Comparison of ENCODE assay signal across 11 cellular contexts in genomic region chr3:13077431-13078157, GRCh38. TPM values are rescaled to one million over a fixed set of nuclear protein-coding genes. Genes with fewer than 3 reads are reported as not detected.
DNase-seq lines count a peak whose midpoint lies in the region; ATAC-seq and TF ChIP-seq lines count a peak whose summit lies in the region.
"Had no signal": no experiment of that assay in that cellular context is flagged by ENCODE, and none has a peak within 500 bp of the region (broad histone marks: within the 10 kb centered on the region; RNA-seq: fewer than 3 reads in every experiment).

No MANE protein-coding gene starts in this region.

- peaks cover 10% of the 10 kb centered on the region for H3K4me1 Mint-ChIP-seq in activated CD4-positive, alpha-beta T cell treated with anti-CD3 and anti-CD28 coated beads for 36 hours
- H3K4me1 Mint-ChIP-seq in WTC11, result peaks cover 9% of the 10 kb centered on the region; the same call in 1 of the 2 replicates

- H3K9me3 ChIP-seq in MG63, result no peaks in the 10 kb centered on the region
- H3K9me3 ChIP-seq in adipocyte (ENCODE audit: control insufficient read depth, low read length), result peaks cover 9% of the 10 kb centered on the region
- H3K9me3 ChIP-seq: ovary had no signal

- no peak for ATAC-seq in activated CD4-positive, alpha-beta T cell treated with anti-CD3 and anti-CD28 coated beads for 36 hours
- no peak for ATAC-seq in WTC11

- no peaks in the 10 kb centered on the region for H3K36me3 ChIP-seq in MG63
- H3K36me3 ChIP-seq in adipocyte (ENCODE audit: control insufficient read depth, insufficient read depth, low read length, severe bottlenecking), result no peaks in the 10 kb centered on the region
- H3K36me3 ChIP-seq: ovary had no signal

- H3K4me3 ChIP-seq in AG10803 (ENCODE audit: low read length) (no peak overlapping the region), MG63 (no peak overlapping the region), adipocyte (ENCODE audit: low read length) (no peak overlapping the region)
- H3K4me3 ChIP-seq: ovary had no signal

- intact Hi-C loops in activated CD4-positive, alpha-beta T cell treated with anti-CD3 and anti-CD28 coated beads for 36 hours (cut with DNase I, micrococcal nuclease), result no loop called here

- no peaks in the 10 kb centered on the region for H3K36me3 Mint-ChIP-seq in activated CD4-positive, alpha-beta T cell treated with anti-CD3 and anti-CD28 coated beads for 36 hours (ENCODE audit: low read depth)
- H3K36me3 Mint-ChIP-seq in WTC11, result no peaks in the 10 kb centered on the region
- H3K36me3 Mint-ChIP-seq: activated naive CD8-positive, alpha-beta T cell had no signal

- no peak overlapping the region for H3K27ac Mint-ChIP-seq in activated CD4-positive, alpha-beta T cell treated with anti-CD3 and anti-CD28 coated beads for 36 hours
- no peak overlapping the region for H3K27ac Mint-ChIP-seq in WTC11
- H3K27ac Mint-ChIP-seq: activated naive CD8-positive, alpha-beta T cell had no signal

- TF ChIP-seq CTCF in AG10803 (conservative IDR thresholded peaks at IDR 0.05; ENCODE audit: low read length) (no peak), WTC11 (IDR thresholded peaks at IDR 0.05) (no peak)

- peaks cover 24% of the 10 kb centered on the region for H3K4me1 ChIP-seq in adipocyte (ENCODE audit: control insufficient read depth, insufficient read depth, low read length)

- H3K9ac ChIP-seq in adipocyte (ENCODE audit: low read length), result no peak overlapping the region

- H3K9me3 Mint-ChIP-seq in activated CD4-positive, alpha-beta T cell treated with anti-CD3 and anti-CD28 coated beads for 36 hours (ENCODE audit: low read depth), result no peaks in the 10 kb centered on the region
- no peaks in the 10 kb centered on the region for H3K9me3 Mint-ChIP-seq in WTC11

- no peak overlapping the region for H3K4me3 Mint-ChIP-seq in activated CD4-positive, alpha-beta T cell treated with anti-CD3 and anti-CD28 coated beads for 36 hours
- H3K4me3 Mint-ChIP-seq in WTC11, result no peak overlapping the region
- H3K4me3 Mint-ChIP-seq: activated naive CD8-positive, alpha-beta T cell had no signal

- peaks cover 6% of the 10 kb centered on the region for H3K27me3 ChIP-seq in MG63
- H3K27me3 ChIP-seq in adipocyte (replicated peaks; ENCODE audit: control insufficient read depth, insufficient read depth, low read length), result peaks cover 45% of the 10 kb centered on the region
- H3K27me3 ChIP-seq: ovary had no signal

- POLR2A ChIA-PET in activated CD4-positive, alpha-beta T cell treated with anti-CD3 and anti-CD28 coated beads for 36 hours (lab: Charles Lee), result no interaction called here
- POLR2A ChIA-PET in WTC11 (lab: Charles Lee), result no interaction called here

- H3K27me3 Mint-ChIP-seq in activated CD4-positive, alpha-beta T cell treated with anti-CD3 and anti-CD28 coated beads for 36 hours, result peaks cover 21% of the 10 kb centered on the region
- peaks cover 29% of the 10 kb centered on the region for H3K27me3 Mint-ChIP-seq in WTC11 (ENCODE audit: low read depth)
- H3K27me3 Mint-ChIP-seq: activated naive CD8-positive, alpha-beta T cell had no signal

- CTCF ChIA-PET in activated CD4-positive, alpha-beta T cell treated with anti-CD3 and anti-CD28 coated beads for 36 hours (lab: Charles Lee), result no interaction called here
- CTCF ChIA-PET in WTC11 (lab: Charles Lee), result interaction anchor here (0.6 to 1.7 kb wide), 2 partner anchors 15 to 238 kb away, joined by 3 to 5 read pairs; no protein-coding TSS in a partner anchor

- peak; percentile 72 for DNase-seq in AG10803 (ENCODE audit: low read depth)
- peak; percentile 45 for DNase-seq in MG63
- DNase-seq in adipocyte (ENCODE audit: low read depth), result peak; percentile 84
- DNase-seq in left kidney (ENCODE audit: low read depth, low spot score), result peak; percentile 44
- no peak for DNase-seq in NCI-H82 (lab: John Stamatoyannopoulos, UW)
- no peak for DNase-seq in cortex of kidney (lab: John Stamatoyannopoulos, UW)
- DNase-seq in activated CD4-positive, alpha-beta T cell treated with anti-CD3 and anti-CD28 coated beads for 36 hours, result no peak
- DNase-seq in WTC11 (ENCODE audit: low spot score), result no peak
- DNase-seq: NCI-H226, ovary had no signal

TF ChIP-seq in WTC11, 78 proteins besides CTCF, POLR2A, EP300 and RAD21 (continues in another document):
- TF ChIP-seq, protein P1, sequence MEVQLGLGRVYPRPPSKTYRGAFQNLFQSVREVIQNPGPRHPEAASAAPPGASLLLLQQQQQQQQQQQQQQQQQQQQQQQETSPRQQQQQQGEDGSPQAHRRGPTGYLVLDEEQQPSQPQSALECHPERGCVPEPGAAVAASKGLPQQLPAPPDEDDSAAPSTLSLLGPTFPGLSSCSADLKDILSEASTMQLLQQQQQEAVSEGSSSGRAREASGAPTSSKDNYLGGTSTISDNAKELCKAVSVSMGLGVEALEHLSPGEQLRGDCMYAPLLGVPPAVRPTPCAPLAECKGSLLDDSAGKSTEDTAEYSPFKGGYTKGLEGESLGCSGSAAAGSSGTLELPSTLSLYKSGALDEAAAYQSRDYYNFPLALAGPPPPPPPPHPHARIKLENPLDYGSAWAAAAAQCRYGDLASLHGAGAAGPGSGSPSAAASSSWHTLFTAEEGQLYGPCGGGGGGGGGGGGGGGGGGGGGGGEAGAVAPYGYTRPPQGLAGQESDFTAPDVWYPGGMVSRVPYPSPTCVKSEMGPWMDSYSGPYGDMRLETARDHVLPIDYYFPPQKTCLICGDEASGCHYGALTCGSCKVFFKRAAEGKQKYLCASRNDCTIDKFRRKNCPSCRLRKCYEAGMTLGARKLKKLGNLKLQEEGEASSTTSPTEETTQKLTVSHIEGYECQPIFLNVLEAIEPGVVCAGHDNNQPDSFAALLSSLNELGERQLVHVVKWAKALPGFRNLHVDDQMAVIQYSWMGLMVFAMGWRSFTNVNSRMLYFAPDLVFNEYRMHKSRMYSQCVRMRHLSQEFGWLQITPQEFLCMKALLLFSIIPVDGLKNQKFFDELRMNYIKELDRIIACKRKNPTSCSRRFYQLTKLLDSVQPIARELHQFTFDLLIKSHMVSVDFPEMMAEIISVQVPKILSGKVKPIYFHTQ (CRISPR knock-in tag; IDR thresholded peaks at IDR 0.05), result no peak
- TF ChIP-seq, protein P2, sequence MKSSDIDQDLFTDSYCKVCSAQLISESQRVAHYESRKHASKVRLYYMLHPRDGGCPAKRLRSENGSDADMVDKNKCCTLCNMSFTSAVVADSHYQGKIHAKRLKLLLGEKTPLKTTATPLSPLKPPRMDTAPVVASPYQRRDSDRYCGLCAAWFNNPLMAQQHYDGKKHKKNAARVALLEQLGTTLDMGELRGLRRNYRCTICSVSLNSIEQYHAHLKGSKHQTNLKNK (CRISPR knock-in tag; IDR thresholded peaks at IDR 0.05), result no peak
- TF ChIP-seq, protein P3, sequence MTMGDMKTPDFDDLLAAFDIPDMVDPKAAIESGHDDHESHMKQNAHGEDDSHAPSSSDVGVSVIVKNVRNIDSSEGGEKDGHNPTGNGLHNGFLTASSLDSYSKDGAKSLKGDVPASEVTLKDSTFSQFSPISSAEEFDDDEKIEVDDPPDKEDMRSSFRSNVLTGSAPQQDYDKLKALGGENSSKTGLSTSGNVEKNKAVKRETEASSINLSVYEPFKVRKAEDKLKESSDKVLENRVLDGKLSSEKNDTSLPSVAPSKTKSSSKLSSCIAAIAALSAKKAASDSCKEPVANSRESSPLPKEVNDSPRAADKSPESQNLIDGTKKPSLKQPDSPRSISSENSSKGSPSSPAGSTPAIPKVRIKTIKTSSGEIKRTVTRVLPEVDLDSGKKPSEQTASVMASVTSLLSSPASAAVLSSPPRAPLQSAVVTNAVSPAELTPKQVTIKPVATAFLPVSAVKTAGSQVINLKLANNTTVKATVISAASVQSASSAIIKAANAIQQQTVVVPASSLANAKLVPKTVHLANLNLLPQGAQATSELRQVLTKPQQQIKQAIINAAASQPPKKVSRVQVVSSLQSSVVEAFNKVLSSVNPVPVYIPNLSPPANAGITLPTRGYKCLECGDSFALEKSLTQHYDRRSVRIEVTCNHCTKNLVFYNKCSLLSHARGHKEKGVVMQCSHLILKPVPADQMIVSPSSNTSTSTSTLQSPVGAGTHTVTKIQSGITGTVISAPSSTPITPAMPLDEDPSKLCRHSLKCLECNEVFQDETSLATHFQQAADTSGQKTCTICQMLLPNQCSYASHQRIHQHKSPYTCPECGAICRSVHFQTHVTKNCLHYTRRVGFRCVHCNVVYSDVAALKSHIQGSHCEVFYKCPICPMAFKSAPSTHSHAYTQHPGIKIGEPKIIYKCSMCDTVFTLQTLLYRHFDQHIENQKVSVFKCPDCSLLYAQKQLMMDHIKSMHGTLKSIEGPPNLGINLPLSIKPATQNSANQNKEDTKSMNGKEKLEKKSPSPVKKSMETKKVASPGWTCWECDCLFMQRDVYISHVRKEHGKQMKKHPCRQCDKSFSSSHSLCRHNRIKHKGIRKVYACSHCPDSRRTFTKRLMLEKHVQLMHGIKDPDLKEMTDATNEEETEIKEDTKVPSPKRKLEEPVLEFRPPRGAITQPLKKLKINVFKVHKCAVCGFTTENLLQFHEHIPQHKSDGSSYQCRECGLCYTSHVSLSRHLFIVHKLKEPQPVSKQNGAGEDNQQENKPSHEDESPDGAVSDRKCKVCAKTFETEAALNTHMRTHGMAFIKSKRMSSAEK (CRISPR knock-in tag; IDR thresholded peaks at IDR 0.05; ENCODE audit: borderline replicate concordance), result no peak

RNA-seq across cellular contexts. Expression of gene IQSEC1, which starts 4.4 kb away (rescaled TPM):
- 4.9 and 8.3 TPM in 2 replicates for total RNA-seq in MG63 (2014; rRNA removed; shearing (Covaris generic); ENCODE audit: low replicate concordance)
- 10 to 100 TPM; 36.8 to 40.4 TPM for total RNA-seq in activated CD4-positive, alpha-beta T cell treated with anti-CD3 and anti-CD28 coated beads for 36 hours
- 35.0 to 37.2 TPM (median 36.4 TPM) in 3 replicates for total RNA-seq in WTC11 (2021)

Comparison
In these comparisons a context has a peak if more than half of its experiments do, and no peak if none do; other contexts are left out.
1. DNase-seq: peak in AG10803 (single experiment), MG63 (single experiment), adipocyte (single experiment) and left kidney (single experiment); none in NCI-H82 (single experiment), cortex of kidney (single experiment), activated CD4-positive, alpha-beta T cell treated with anti-CD3 and anti-CD28 coated beads for 36 hours (single experiment) and WTC11 (single experiment).